ENCODE assay signal across 11 cellular contexts in the genomic region with DNA sequence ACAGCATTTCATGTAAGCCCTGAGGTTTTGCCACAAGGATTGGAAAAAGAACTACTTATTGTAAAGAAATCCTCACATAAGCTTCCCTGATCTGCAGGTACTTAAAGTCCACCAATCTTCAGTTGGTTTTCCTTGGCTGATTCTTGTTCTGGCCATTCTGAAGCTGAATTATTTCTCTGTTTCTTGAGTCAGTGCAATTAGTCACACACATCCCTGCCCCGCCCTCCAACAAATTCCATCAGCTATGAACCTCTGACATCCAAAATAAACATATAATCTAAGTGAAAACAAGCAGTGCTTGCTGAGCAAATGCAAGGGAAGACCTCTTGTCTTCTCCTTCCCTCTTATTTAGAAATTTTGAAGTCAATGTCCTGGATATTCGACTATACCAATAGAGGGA. TPM values are rescaled to one million over a fixed set of nuclear protein-coding genes. Genes with fewer than 3 reads are reported as not detected.
DNase-seq lines count a peak whose midpoint lies in the region; ATAC-seq and TF ChIP-seq lines count a peak whose summit lies in the region.
"Had no signal": no experiment of that assay in that cellular context is flagged by ENCODE, and none has a peak within 500 bp of the region (broad histone marks: within the 10 kb centered on the region; RNA-seq: fewer than 3 reads in every experiment).

No MANE protein-coding gene starts in this region.

- H3K36me3 Mint-ChIP-seq in immature natural killer cell, result peaks cover 8 to 14% (median 10%) of the 10 kb centered on the region in 3 donors

- peaks cover 43 to 49% of the 10 kb centered on the region in 2 donors for H3K4me1 Mint-ChIP-seq in immature natural killer cell
- H3K4me1 Mint-ChIP-seq: neural crest cell had no signal

- H3K27me3 ChIP-seq in BJ (ENCODE audit: control insufficient read depth, insufficient read depth, low read length) (no peaks in the 10 kb centered on the region), ascending aorta (no peaks in the 10 kb centered on the region)

- H3K36me3 ChIP-seq in BJ (ENCODE audit: control insufficient read depth, insufficient read depth, low read length) (peaks cover 3% of the 10 kb centered on the region), ascending aorta (peaks cover 6 to 22% of the 10 kb centered on the region in 2 donors)

- peak overlapping the region in 5 of 6 donors; percentile 29 to 92 (median 84) for H3K27ac Mint-ChIP-seq in immature natural killer cell

- ATAC-seq in HG03439 (IDR thresholded peaks at IDR 0.05; ENCODE audit: unreplicated experiment), result no peak

- intact Hi-C loops in ascending aorta (cut with DNase I), result no loop called here

- POLR2A ChIA-PET in BJ (lab: Charles Lee), result interaction anchor here (0.6 kb wide), 2 partner anchors 17 to 144 kb away, joined by 3 to 4 read pairs; a partner anchor contains a TSS

- peak overlapping the region in 1 of 2 donors; percentile 21 for H3K27ac ChIP-seq in ascending aorta

- H3K4me1 ChIP-seq in ascending aorta, result peaks cover 0 to 6% of the 10 kb centered on the region in 2 donors

- H3K4me3 Mint-ChIP-seq in immature natural killer cell, result peak overlapping the region in 1 of 5 donors; percentile 81
- H3K4me3 Mint-ChIP-seq: neural crest cell had no signal

- H3K4me3 ChIP-seq in BJ (ENCODE audit: low read depth, low read length) (no peak overlapping the region), ascending aorta (no peak overlapping the region)

- H3K9me3 Mint-ChIP-seq in immature natural killer cell, result no peaks in the 10 kb centered on the region
- H3K9me3 Mint-ChIP-seq: activated naive CD4-positive, alpha-beta T cell treated with anti-CD3 and anti-CD28 coated beads, Interleukin-2, amount 50 U/mL, for 72 hours; neural crest cell had no signal

- TF ChIP-seq CTCF in BJ (IDR thresholded peaks at IDR 0.05; ENCODE audit: insufficient read depth, low read depth, low read length) (no peak), ascending aorta (IDR thresholded peaks at IDR 0.05) (no peak)

- H3K9me3 ChIP-seq in ascending aorta, result no peaks in the 10 kb centered on the region

- CTCF ChIA-PET in BJ (lab: Yijun Ruan, JAX), result interaction anchor here (1.5 to 2.2 kb wide), 2 partner anchors 11 to 14 kb away, joined by 6 to 9 read pairs; no protein-coding TSS in a partner anchor

- H3K27me3 Mint-ChIP-seq in immature natural killer cell (ENCODE audit: low read depth in 3 of 3), result peaks cover 3 to 8% (median 8%) of the 10 kb centered on the region in 3 donors

- DNase-seq in BJ (ENCODE audit: low read depth) (peak; percentile 48), HS-5 (ENCODE audit: low read depth) (peak; percentile 69), amniotic epithelial cell (ENCODE audit: low read depth) (peak; percentile 63), immature natural killer cell (no peak), ureter (ENCODE audit: low spot score) (no peak), ascending aorta (ENCODE audit: low spot score in 2 of 2) (no peak)
- no peak for DNase-seq in effector CD4-positive, alpha-beta T cell
- DNase-seq: NCI-H1436 treated with DMSO at 0.1 percent for 48 hours had no signal

RNA-seq across cellular contexts. Expression of a gene that starts 8.2 kb away (rescaled TPM):
- polyA plus RNA-seq in BJ (2011; rRNA removed) (not detected in 2 replicates), immature natural killer cell (not detected)
- polyA minus RNA-seq in BJ (2011; rRNA and poly(A)+ RNA removed), result 0.09 TPM in 1 of 2 replicates, not detected in the other
- total RNA-seq in ureter (not detected), ascending aorta (not detected)
- total RNA-seq: neural crest cell had no signal

RNA-seq across cellular contexts. Expression of a gene that starts 12.4 kb away (rescaled TPM):
- 13.3 and 20.1 TPM in 2 replicates for polyA plus RNA-seq in BJ (2011; rRNA removed)
- polyA minus RNA-seq in BJ (2011; rRNA and poly(A)+ RNA removed), result 8.4 and 9.7 TPM in 2 replicates
- polyA plus RNA-seq in immature natural killer cell, result 10 to 100 TPM; 11.1 to 36.1 (median 16.5) TPM
- 48.9 TPM for total RNA-seq in ureter
- total RNA-seq in ascending aorta, result 9.0 TPM

RNA-seq across cellular contexts. Expression of a gene that starts 42.0 kb away (rescaled TPM):
- polyA plus RNA-seq in BJ (2011; rRNA removed), result 10.8 and 25.0 TPM in 2 replicates
- polyA minus RNA-seq in BJ (2011; rRNA and poly(A)+ RNA removed), result 17.4 and 25.4 TPM in 2 replicates
- polyA plus RNA-seq in immature natural killer cell, result 10 to 100 TPM; 38.4 to 44.7 (median 42.6) TPM
- total RNA-seq in ureter, result 59.3 TPM
- 13.7 TPM for total RNA-seq in ascending aorta

RNA-seq across cellular contexts. Expression of a gene that starts 43.6 kb away (rescaled TPM):
- polyA plus RNA-seq in BJ (2011; rRNA removed) (2.2 and 3.9 TPM in 2 replicates), immature natural killer cell (100 to 1,000 TPM in 2 of 3 donors, 10 to 100 TPM in 1; 80.4 to 142 (median 108) TPM)
- 0.43 and 0.98 TPM in 2 replicates for polyA minus RNA-seq in BJ (2011; rRNA and poly(A)+ RNA removed)
- total RNA-seq in ureter (8.8 TPM), ascending aorta (not detected)

Comparison
In these comparisons a context has a peak if more than half of its experiments do, and no peak if none do; other contexts are left out.
1. DNase-seq: peak in BJ (single experiment), HS-5 (single experiment) and amniotic epithelial cell (single experiment); none in immature natural killer cell (0 of 3), effector CD4-positive, alpha-beta T cell (single experiment), ureter (single experiment) and ascending aorta (0 of 2).